ENCODE assay signal across 2 cellular contexts in the genomic region with DNA sequence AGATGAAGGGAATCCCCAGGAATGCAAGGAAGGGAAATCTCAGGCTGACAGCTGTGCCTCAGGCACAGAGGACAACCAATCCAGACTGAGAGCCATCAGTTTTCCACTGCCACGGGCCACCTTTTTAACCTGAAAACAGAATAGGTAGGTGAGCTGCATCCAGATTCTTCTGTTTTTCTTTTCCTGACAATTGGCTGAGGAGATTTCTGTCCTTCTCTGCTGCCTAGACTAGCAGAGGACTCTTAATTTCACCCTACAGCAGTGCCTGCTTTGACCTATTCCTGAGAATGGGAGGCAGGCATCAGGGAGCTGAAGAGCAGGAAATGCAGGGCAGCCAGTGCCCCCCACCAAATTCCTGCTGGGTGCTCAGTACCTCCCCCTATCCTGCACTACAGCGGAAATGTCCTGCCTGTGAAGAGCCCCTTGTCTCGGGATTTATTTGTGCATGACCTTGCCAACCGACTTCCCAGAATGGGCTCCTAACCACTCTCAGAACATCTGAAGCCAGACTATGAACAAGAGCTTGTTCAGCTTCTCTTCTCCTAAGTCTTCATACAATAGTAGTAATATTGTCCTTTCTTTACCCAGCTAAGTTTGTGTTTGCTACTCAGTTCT.
TF ChIP-seq lines count a peak whose summit lies in the region.

No MANE protein-coding gene starts in this region.

TF ChIP-seq in GM23338, 12 proteins besides CTCF, POLR2A, EP300 and RAD21 (continues in another document):
- TF ChIP-seq, protein P1, sequence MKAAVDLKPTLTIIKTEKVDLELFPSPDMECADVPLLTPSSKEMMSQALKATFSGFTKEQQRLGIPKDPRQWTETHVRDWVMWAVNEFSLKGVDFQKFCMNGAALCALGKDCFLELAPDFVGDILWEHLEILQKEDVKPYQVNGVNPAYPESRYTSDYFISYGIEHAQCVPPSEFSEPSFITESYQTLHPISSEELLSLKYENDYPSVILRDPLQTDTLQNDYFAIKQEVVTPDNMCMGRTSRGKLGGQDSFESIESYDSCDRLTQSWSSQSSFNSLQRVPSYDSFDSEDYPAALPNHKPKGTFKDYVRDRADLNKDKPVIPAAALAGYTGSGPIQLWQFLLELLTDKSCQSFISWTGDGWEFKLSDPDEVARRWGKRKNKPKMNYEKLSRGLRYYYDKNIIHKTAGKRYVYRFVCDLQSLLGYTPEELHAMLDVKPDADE (IDR thresholded peaks at IDR 0.05) = no peak
- TF ChIP-seq ZNF331 (CRISPR knock-in tag; IDR thresholded peaks at IDR 0.05; ENCODE audit: low read depth) (no peak), EZH2 (IDR thresholded peaks at IDR 0.05; ENCODE audit: low read depth, unreplicated experiment) (no peak), CREB1 (CRISPR knock-in tag; IDR thresholded peaks at IDR 0.05; ENCODE audit: low read depth) (no peak), POLR2AphosphoS5 (IDR thresholded peaks at IDR 0.05; ENCODE audit: low read depth) (no peak), JUNB (IDR thresholded peaks at IDR 0.05; ENCODE audit: unreplicated experiment) (no peak), ZNF114 (CRISPR knock-in tag; IDR thresholded peaks at IDR 0.05) (no peak), REST (IDR thresholded peaks at IDR 0.05; ENCODE audit: unreplicated experiment) (no peak)
- TF ChIP-seq, protein P2, sequence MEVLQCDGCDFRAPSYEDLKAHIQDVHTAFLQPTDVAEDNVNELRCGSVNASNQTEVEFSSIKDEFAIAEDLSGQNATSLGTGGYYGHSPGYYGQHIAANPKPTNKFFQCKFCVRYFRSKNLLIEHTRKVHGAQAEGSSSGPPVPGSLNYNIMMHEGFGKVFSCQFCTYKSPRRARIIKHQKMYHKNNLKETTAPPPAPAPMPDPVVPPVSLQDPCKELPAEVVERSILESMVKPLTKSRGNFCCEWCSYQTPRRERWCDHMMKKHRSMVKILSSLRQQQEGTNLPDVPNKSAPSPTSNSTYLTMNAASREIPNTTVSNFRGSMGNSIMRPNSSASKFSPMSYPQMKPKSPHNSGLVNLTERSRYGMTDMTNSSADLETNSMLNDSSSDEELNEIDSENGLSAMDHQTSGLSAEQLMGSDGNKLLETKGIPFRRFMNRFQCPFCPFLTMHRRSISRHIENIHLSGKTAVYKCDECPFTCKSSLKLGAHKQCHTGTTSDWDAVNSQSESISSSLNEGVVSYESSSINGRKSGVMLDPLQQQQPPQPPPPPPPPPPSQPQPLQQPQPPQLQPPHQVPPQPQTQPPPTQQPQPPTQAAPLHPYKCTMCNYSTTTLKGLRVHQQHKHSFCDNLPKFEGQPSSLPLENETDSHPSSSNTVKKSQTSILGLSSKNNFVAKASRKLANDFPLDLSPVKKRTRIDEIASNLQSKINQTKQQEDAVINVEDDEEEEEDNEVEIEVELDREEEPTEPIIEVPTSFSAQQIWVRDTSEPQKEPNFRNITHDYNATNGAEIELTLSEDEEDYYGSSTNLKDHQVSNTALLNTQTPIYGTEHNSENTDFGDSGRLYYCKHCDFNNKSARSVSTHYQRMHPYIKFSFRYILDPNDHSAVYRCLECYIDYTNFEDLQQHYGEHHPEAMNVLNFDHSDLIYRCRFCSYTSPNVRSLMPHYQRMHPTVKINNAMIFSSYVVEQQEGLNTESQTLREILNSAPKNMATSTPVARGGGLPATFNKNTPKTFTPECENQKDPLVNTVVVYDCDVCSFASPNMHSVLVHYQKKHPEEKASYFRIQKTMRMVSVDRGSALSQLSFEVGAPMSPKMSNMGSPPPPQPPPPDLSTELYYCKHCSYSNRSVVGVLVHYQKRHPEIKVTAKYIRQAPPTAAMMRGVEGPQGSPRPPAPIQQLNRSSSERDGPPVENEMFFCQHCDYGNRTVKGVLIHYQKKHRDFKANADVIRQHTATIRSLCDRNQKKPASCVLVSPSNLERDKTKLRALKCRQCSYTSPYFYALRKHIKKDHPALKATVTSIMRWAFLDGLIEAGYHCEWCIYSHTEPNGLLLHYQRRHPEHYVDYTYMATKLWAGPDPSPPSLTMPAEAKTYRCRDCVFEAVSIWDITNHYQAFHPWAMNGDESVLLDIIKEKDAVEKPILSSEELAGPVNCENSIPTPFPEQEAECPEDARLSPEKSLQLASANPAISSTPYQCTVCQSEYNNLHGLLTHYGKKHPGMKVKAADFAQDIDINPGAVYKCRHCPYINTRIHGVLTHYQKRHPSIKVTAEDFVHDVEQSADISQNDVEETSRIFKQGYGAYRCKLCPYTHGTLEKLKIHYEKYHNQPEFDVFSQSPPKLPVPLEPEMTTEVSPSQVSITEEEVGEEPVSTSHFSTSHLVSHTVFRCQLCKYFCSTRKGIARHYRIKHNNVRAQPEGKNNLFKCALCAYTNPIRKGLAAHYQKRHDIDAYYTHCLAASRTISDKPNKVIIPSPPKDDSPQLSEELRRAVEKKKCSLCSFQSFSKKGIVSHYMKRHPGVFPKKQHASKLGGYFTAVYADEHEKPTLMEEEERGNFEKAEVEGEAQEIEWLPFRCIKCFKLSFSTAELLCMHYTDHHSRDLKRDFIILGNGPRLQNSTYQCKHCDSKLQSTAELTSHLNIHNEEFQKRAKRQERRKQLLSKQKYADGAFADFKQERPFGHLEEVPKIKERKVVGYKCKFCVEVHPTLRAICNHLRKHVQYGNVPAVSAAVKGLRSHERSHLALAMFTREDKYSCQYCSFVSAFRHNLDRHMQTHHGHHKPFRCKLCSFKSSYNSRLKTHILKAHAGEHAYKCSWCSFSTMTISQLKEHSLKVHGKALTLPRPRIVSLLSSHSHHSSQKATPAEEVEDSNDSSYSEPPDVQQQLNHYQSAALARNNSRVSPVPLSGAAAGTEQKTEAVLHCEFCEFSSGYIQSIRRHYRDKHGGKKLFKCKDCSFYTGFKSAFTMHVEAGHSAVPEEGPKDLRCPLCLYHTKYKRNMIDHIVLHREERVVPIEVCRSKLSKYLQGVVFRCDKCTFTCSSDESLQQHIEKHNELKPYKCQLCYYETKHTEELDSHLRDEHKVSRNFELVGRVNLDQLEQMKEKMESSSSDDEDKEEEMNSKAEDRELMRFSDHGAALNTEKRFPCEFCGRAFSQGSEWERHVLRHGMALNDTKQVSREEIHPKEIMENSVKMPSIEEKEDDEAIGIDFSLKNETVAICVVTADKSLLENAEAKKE (CRISPR knock-in tag; IDR thresholded peaks at IDR 0.05) = no peak

TF ChIP-seq in H1, 55 proteins besides CTCF, POLR2A, EP300 and RAD21:
- TF ChIP-seq TEAD4 (IDR thresholded peaks at IDR 0.05; ENCODE audit: low read depth, low read length) = 0 out of 2 replicates have a peak, but pooled peaks have one; percentile 25
- TF ChIP-seq ZNF274 (IDR thresholded peaks at IDR 0.05; ENCODE audit: borderline replicate concordance, extremely low read depth, low read length) = no peak
- TF ChIP-seq SIN3A (conservative IDR thresholded peaks at IDR 0.05 in 1 of 2, IDR thresholded peaks at IDR 0.05 in 1 of 2; ENCODE audit: low read depth in 1 of 2, low read length in 2 of 2) = no peak
- TF ChIP-seq, protein P3, sequence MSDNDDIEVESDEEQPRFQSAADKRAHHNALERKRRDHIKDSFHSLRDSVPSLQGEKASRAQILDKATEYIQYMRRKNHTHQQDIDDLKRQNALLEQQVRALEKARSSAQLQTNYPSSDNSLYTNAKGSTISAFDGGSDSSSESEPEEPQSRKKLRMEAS (IDR thresholded peaks at IDR 0.05) = no peak
- TF ChIP-seq SIX5 (IDR thresholded peaks at IDR 0.05; ENCODE audit: low read depth, low read length) = no peak
- TF ChIP-seq JUND (IDR thresholded peaks at IDR 0.05; ENCODE audit: low read length) = no peak
- no peak for TF ChIP-seq HDAC6 (IDR thresholded peaks at IDR 0.05; ENCODE audit: low read depth, low read length)
